ENCODE assay signal across 13 cellular contexts in genomic region chr12:104579716-104580495, GRCh38.
DNase-seq lines count a peak whose midpoint lies in the region; ATAC-seq, FAIRE-seq and TF ChIP-seq lines count a peak whose summit lies in the region.
"Had no signal": no experiment of that assay in that cellular context is flagged by ENCODE, and none has a peak within 500 bp of the region (broad histone marks: within the 10 kb centered on the region; RNA-seq: fewer than 3 reads in every experiment).

No MANE protein-coding gene starts in this region.

- H3K4me1 ChIP-seq in DOHH2 (ENCODE audit: control insufficient read depth, low read length) (peaks cover 99% of the 10 kb centered on the region), left ventricle myocardium inferior (no peaks in the 10 kb centered on the region)

- no peaks in the 10 kb centered on the region for H4K20me1 ChIP-seq in DOHH2 (ENCODE audit: control insufficient read depth, insufficient read depth, low read depth, low read length)

- H3K27ac Mint-ChIP-seq in effector memory CD8-positive, alpha-beta T cell = peak overlapping the region; percentile 50 to 71

- peak; percentile 36 for ATAC-seq in HG03159 (IDR thresholded peaks at IDR 0.05; ENCODE audit: unreplicated experiment)
- no peak for ATAC-seq in effector memory CD8-positive, alpha-beta T cell (replicated peaks)
- no peak for ATAC-seq in left lobe of liver
- ATAC-seq: esophagus mucosa had no signal

- peaks cover 44% of the 10 kb centered on the region for H3K79me2 ChIP-seq in DOHH2 (ENCODE audit: control insufficient read depth, low read length)

- DNase-seq in GM19239 (ENCODE audit: insufficient read length, low spot score) = no peak
- DNase-seq in effector memory CD8-positive, alpha-beta T cell = no peak
- DNase-seq in left lobe of liver (ENCODE audit: low spot score) = no peak
- DNase-seq in left ventricle myocardium inferior = no peak
- DNase-seq in activated naive CD4-positive, alpha-beta T cell treated with Interleukin-2 at 50 U/mL for 16 hours = no peak
- DNase-seq in coronary artery (ENCODE audit: low spot score) = no peak
- DNase-seq: activated T-cell treated with anti-CD3 and anti-CD28 coated beads, Interleukin-2, amount 50 U/mL, for 24 hours; central memory CD4-positive, alpha-beta T cell; NCI-H1694; upper lobe of left lung had no signal

- peak; percentile 81 for FAIRE-seq in GM19239 (lab: Jason Lieb, UNC)

- no peak for TF ChIP-seq CTCF in DOHH2 (IDR thresholded peaks at IDR 0.05; ENCODE audit: low read depth, low read length, poor library complexity, severe bottlenecking)
- no peak for TF ChIP-seq CTCF in left ventricle myocardium inferior (IDR thresholded peaks at IDR 0.05; ENCODE audit: borderline replicate concordance)
- no peak for TF ChIP-seq CTCF in coronary artery (IDR thresholded peaks at IDR 0.05)

- H3K27me3 ChIP-seq in DOHH2 (ENCODE audit: control insufficient read depth, low read length) (no peaks in the 10 kb centered on the region), left ventricle myocardium inferior (ENCODE audit: low read depth) (no peaks in the 10 kb centered on the region)
- H3K27me3 ChIP-seq: upper lobe of left lung had no signal

- intact Hi-C loops in left ventricle myocardium inferior (cut with micrococcal nuclease) = no loop called here

- no peaks in the 10 kb centered on the region for H3K36me3 Mint-ChIP-seq in effector memory CD8-positive, alpha-beta T cell (ENCODE audit: insufficient read depth)

- no peaks in the 10 kb centered on the region for H3K9me3 ChIP-seq in DOHH2 (ENCODE audit: control insufficient read depth, insufficient read depth, low read length)
- no peaks in the 10 kb centered on the region for H3K9me3 ChIP-seq in left ventricle myocardium inferior (replicated peaks)
- H3K9me3 ChIP-seq: upper lobe of left lung had no signal

- peak overlapping the region; percentile 89 for H3K4me2 ChIP-seq in DOHH2 (ENCODE audit: low read length)

- peak overlapping the region; percentile 13 to 21 for H3K4me3 Mint-ChIP-seq in effector memory CD8-positive, alpha-beta T cell
- H3K4me3 Mint-ChIP-seq: activated T-cell treated with anti-CD3 and anti-CD28 coated beads, Interleukin-2, amount 50 U/mL, for 24 hours had no signal

- H3K27ac ChIP-seq in DOHH2 (ENCODE audit: low read depth, low read length) (peak overlapping the region; percentile 98), left ventricle myocardium inferior (replicated peaks) (no peak overlapping the region), coronary artery (no peak overlapping the region)
- H3K27ac ChIP-seq: upper lobe of left lung had no signal

- H3K9me3 Mint-ChIP-seq in effector memory CD8-positive, alpha-beta T cell = no peaks in the 10 kb centered on the region
- H3K9me3 Mint-ChIP-seq: activated T-cell treated with anti-CD3 and anti-CD28 coated beads, Interleukin-2, amount 50 U/mL, for 24 hours had no signal

- H3K27me3 Mint-ChIP-seq in effector memory CD8-positive, alpha-beta T cell = no peaks in the 10 kb centered on the region
- H3K27me3 Mint-ChIP-seq: activated T-cell treated with anti-CD3 and anti-CD28 coated beads, Interleukin-2, amount 50 U/mL, for 24 hours had no signal

- peaks cover 73 to 88% of the 10 kb centered on the region in 2 donors for H3K4me1 Mint-ChIP-seq in effector memory CD8-positive, alpha-beta T cell (ENCODE audit: low read depth in 2 of 2)

- peaks cover 33% of the 10 kb centered on the region for H3F3A ChIP-seq in DOHH2 (ENCODE audit: control insufficient read depth, insufficient read depth)

- no peaks in the 10 kb centered on the region for H3K9me2 ChIP-seq in DOHH2 (replicated peaks; ENCODE audit: control insufficient read depth, low read length)

- H3K36me3 ChIP-seq in DOHH2 (ENCODE audit: control insufficient read depth, low read length) = peaks cover 14% of the 10 kb centered on the region
- H3K36me3 ChIP-seq in left ventricle myocardium inferior = no peaks in the 10 kb centered on the region
- H3K36me3 ChIP-seq: upper lobe of left lung had no signal

- peak overlapping the region; percentile 74 for H3K4me3 ChIP-seq in DOHH2 (ENCODE audit: low read length)
- no peak overlapping the region for H3K4me3 ChIP-seq in left ventricle myocardium inferior
- no peak overlapping the region for H3K4me3 ChIP-seq in coronary artery
- H3K4me3 ChIP-seq: upper lobe of left lung had no signal
